26 cellular contexts compared by ENCODE assay signal in genomic region chr12:40236357-40236850, GRCh38. TPM values are rescaled to one million over a fixed set of nuclear protein-coding genes. Genes with fewer than 3 reads are reported as not detected.
"Had no signal": no experiment of that assay in that cellular context is flagged by ENCODE, and none has a peak within 500 bp of the region (broad histone marks: within the 10 kb centered on the region; RNA-seq: fewer than 3 reads in every experiment).

No MANE protein-coding gene starts in this region.

- H3K27ac Mint-ChIP-seq: activated B cell treated with CpG ODN at 0.5 μM for 24 hours; activated CD4-positive, alpha-beta T cell treated with anti-CD3 and anti-CD28 coated beads, Interleukin-2, amount 10 ng/mL, durations not matched to agents 24 days and 14 days; activated CD8-positive, alpha-beta memory T cell treated with anti-CD3 and anti-CD28 coated beads, Interleukin-2, amount 10 ng/mL, durations not matched to agents 7 days and 5 days; activated naive CD4-positive, alpha-beta T cell treated with anti-CD3 and anti-CD28 coated beads, Interleukin-2, amount 50 U/mL, for 72 hours; activated naive CD8-positive, alpha-beta T cell treated with anti-CD3 and anti-CD28 coated beads, Interleukin-2, amount 50 U/mL, for 24 hours; brain; T-helper 17 cell had no signal

- DNase-seq: activated B cell treated with CpG ODN at 0.5 μM for 24 hours; activated CD4-positive, alpha-beta T cell treated with anti-CD3 and anti-CD28 coated beads for 1 hour; activated CD4-positive, alpha-beta T cell treated with anti-CD3 and anti-CD28 coated beads, Interleukin-2, amount 10 ng/mL, durations not matched to agents 24 days and 14 days; activated CD4-positive, alpha-beta T cell treated with anti-CD3 and anti-CD28 coated beads, Interleukin-2, amount 50 U/mL, for 48 hours; activated CD8-positive, alpha-beta memory T cell treated with anti-CD3 and anti-CD28 coated beads, Interleukin-2, amount 10 ng/mL, durations not matched to agents 7 days and 5 days; activated effector memory CD4-positive, alpha-beta T cell treated with anti-CD3 and anti-CD28 coated beads, Interleukin-2, amount 50 U/mL, for 16 hours; activated naive CD4-positive, alpha-beta T cell treated with Interleukin-2 at 50 U/mL for 16 hours; activated naive CD8-positive, alpha-beta T cell treated with anti-CD3 and anti-CD28 coated beads, Interleukin-2, amount 50 U/mL, for 24 hours; activated T-cell treated with anti-CD3 and anti-CD28 coated beads, Interleukin-2, amount 50 U/mL, for 4 hours; amniotic stem cell; MG63; NCI-H1105; NCI-H1436; NCI-H187; NCI-H2081; NCI-H446; NCI-H524; PC-3; SIG-M5; T-helper 17 cell; T-helper 9 cell had no signal

- H3K36me3 ChIP-seq: MG63 had no signal

- H3K9me3 Mint-ChIP-seq: activated B cell treated with CpG ODN at 0.5 μM for 24 hours; activated CD4-positive, alpha-beta T cell treated with anti-CD3 and anti-CD28 coated beads, Interleukin-2, amount 10 ng/mL, durations not matched to agents 24 days and 14 days; activated naive CD4-positive, alpha-beta T cell treated with anti-CD3 and anti-CD28 coated beads, Interleukin-2, amount 50 U/mL, for 72 hours; activated naive CD8-positive, alpha-beta T cell treated with anti-CD3 and anti-CD28 coated beads, Interleukin-2, amount 50 U/mL, for 24 hours; activated T-cell treated with anti-CD3 and anti-CD28 coated beads, Interleukin-2, amount 50 U/mL, for 4 hours; brain had no signal

- H3K27me3 Mint-ChIP-seq: activated B cell treated with CpG ODN at 0.5 μM for 24 hours; activated CD8-positive, alpha-beta memory T cell treated with anti-CD3 and anti-CD28 coated beads, Interleukin-2, amount 10 ng/mL, durations not matched to agents 7 days and 5 days; activated naive CD8-positive, alpha-beta T cell treated with anti-CD3 and anti-CD28 coated beads, Interleukin-2, amount 50 U/mL, for 24 hours; brain; T-helper 17 cell had no signal

- H3K4me1 Mint-ChIP-seq: activated CD4-positive, alpha-beta T cell treated with anti-CD3 and anti-CD28 coated beads, Interleukin-2, amount 10 ng/mL, durations not matched to agents 24 days and 14 days; activated CD8-positive, alpha-beta memory T cell treated with anti-CD3 and anti-CD28 coated beads, Interleukin-2, amount 10 ng/mL, durations not matched to agents 7 days and 5 days; brain; T-helper 17 cell had no signal

- H3K4me2 ChIP-seq: KMS-11 had no signal

- FAIRE-seq: astrocyte, TTC549 had no signal

- H3K27ac ChIP-seq: KMS-11 had no signal

- H3K9me3 ChIP-seq: MG63 had no signal

- H3K9ac ChIP-seq: KMS-11 had no signal

- H3K27me3 ChIP-seq: MG63 had no signal

- H3K4me3 ChIP-seq: MG63 had no signal

- ATAC-seq: activated CD8-positive, alpha-beta memory T cell treated with anti-CD3 and anti-CD28 coated beads, Interleukin-2, amount 10 ng/mL, durations not matched to agents 7 days and 5 days; activated naive CD4-positive, alpha-beta T cell treated with anti-CD3 and anti-CD28 coated beads, Interleukin-2, amount 50 U/mL, for 72 hours; activated naive CD8-positive, alpha-beta T cell treated with anti-CD3 and anti-CD28 coated beads, Interleukin-2, amount 50 U/mL, for 24 hours; activated T-cell treated with anti-CD3 and anti-CD28 coated beads, Interleukin-2, amount 50 U/mL, for 4 hours; PC-3; T-helper 17 cell had no signal

- H3K36me3 Mint-ChIP-seq: activated CD8-positive, alpha-beta memory T cell treated with anti-CD3 and anti-CD28 coated beads, Interleukin-2, amount 10 ng/mL, durations not matched to agents 7 days and 5 days; activated naive CD4-positive, alpha-beta T cell treated with anti-CD3 and anti-CD28 coated beads, Interleukin-2, amount 50 U/mL, for 72 hours; brain had no signal

- H3K4me3 Mint-ChIP-seq: activated B cell treated with CpG ODN at 0.5 μM for 24 hours; activated CD4-positive, alpha-beta T cell treated with anti-CD3 and anti-CD28 coated beads, Interleukin-2, amount 10 ng/mL, durations not matched to agents 24 days and 14 days; activated CD8-positive, alpha-beta memory T cell treated with anti-CD3 and anti-CD28 coated beads, Interleukin-2, amount 10 ng/mL, durations not matched to agents 7 days and 5 days; activated naive CD8-positive, alpha-beta T cell treated with anti-CD3 and anti-CD28 coated beads, Interleukin-2, amount 50 U/mL, for 24 hours; activated T-cell treated with anti-CD3 and anti-CD28 coated beads, Interleukin-2, amount 50 U/mL, for 4 hours; brain; T-helper 17 cell had no signal

RNA-seq across cellular contexts. Expression of gene LRRK2, which starts 11.6 kb away (rescaled TPM):
- total RNA-seq: activated CD4-positive, alpha-beta T cell treated with anti-CD3 and anti-CD28 coated beads, Interleukin-2, amount 10 ng/mL, durations not matched to agents 24 days and 14 days; activated naive CD4-positive, alpha-beta T cell treated with anti-CD3 and anti-CD28 coated beads, Interleukin-2, amount 50 U/mL, for 72 hours had no signal
